ENCODE assay signal across 13 cellular contexts in genomic region chr12:9731797-9732196, GRCh38. TPM values are rescaled to one million over a fixed set of nuclear protein-coding genes. Genes with fewer than 3 reads are reported as not detected.
A peak's percentile ranks its signal among the peaks of the same experiment; 100 is the strongest.
DNase-seq lines count a peak whose midpoint lies in the region; ATAC-seq and TF ChIP-seq lines count a peak whose summit lies in the region.
"Had no signal": no experiment of that assay in that cellular context is flagged by ENCODE, and none has a peak within 500 bp of the region (broad histone marks: within the 10 kb centered on the region; RNA-seq: fewer than 3 reads in every experiment).

No MANE protein-coding gene starts in this region.

- peaks cover 0 to 5% (median 0%) of the 10 kb centered on the region in 11 donors for H3K9me3 Mint-ChIP-seq in naive thymus-derived CD4-positive, alpha-beta T cell
- H3K9me3 Mint-ChIP-seq: type B pancreatic cell had no signal

- POLR2A ChIA-PET in naive thymus-derived CD4-positive, alpha-beta T cell (lab: Charles Lee), result no interaction called here

- H3K4me1 Mint-ChIP-seq in naive thymus-derived CD4-positive, alpha-beta T cell, result peaks cover 7 to 55% (median 31%) of the 10 kb centered on the region in 7 donors

- ATAC-seq in GM18868 (IDR thresholded peaks at IDR 0.05; ENCODE audit: unreplicated experiment), result peak; percentile 54
- peak; percentile 35 for ATAC-seq in HG02938 (IDR thresholded peaks at IDR 0.05; ENCODE audit: unreplicated experiment)
- peak; percentile 63 for ATAC-seq in naive thymus-derived CD4-positive, alpha-beta T cell
- ATAC-seq in left lobe of liver, result no peak
- ATAC-seq in SK-N-SH treated with all-trans-retinoic acid at 6 μM for 48 hours, result no peak
- ATAC-seq: Right ventricle myocardium inferior had no signal

- peak overlapping the region in 1 of 10 donors; percentile 74 for H3K4me3 Mint-ChIP-seq in naive thymus-derived CD4-positive, alpha-beta T cell
- H3K4me3 Mint-ChIP-seq: type B pancreatic cell had no signal

- peaks cover 0 to 3% of the 10 kb centered on the region in 2 donors for H3K4me1 ChIP-seq in naive thymus-derived CD4-positive, alpha-beta T cell (ENCODE audit: control insufficient read depth in 2 of 2, insufficient read depth in 2 of 2, low read length in 2 of 2)

- intact Hi-C loops in naive thymus-derived CD4-positive, alpha-beta T cell (cut with micrococcal nuclease), result loop anchor here in 1 of 2 donors (2.0 kb wide), 1 partner anchor 21 kb away; no protein-coding TSS in a partner anchor

- H3K27me3 Mint-ChIP-seq in naive thymus-derived CD4-positive, alpha-beta T cell, result no peaks in the 10 kb centered on the region
- H3K27me3 Mint-ChIP-seq: type B pancreatic cell had no signal

- H3K36me3 Mint-ChIP-seq in naive thymus-derived CD4-positive, alpha-beta T cell, result peaks cover 0 to 16% (median 0%) of the 10 kb centered on the region in 5 donors
- H3K36me3 Mint-ChIP-seq: type B pancreatic cell had no signal

- CTCF ChIA-PET in naive thymus-derived CD4-positive, alpha-beta T cell (lab: Charles Lee), result interaction anchor here (1.2 kb wide), 1 partner anchor 24 kb away, joined by 5 read pairs; no protein-coding TSS in a partner anchor

- no peak overlapping the region for H3K4me3 ChIP-seq in naive thymus-derived CD4-positive, alpha-beta T cell (ENCODE audit: low read length)
- H3K4me3 ChIP-seq: adrenal gland, esophagus muscularis mucosa had no signal

- no peaks in the 10 kb centered on the region for H3K36me3 ChIP-seq in naive thymus-derived CD4-positive, alpha-beta T cell (ENCODE audit: control insufficient read depth in 2 of 3, insufficient read depth in 3 of 3, low read length in 3 of 3)
- H3K36me3 ChIP-seq: adrenal gland, esophagus muscularis mucosa had no signal

- H3K27ac ChIP-seq in naive thymus-derived CD4-positive, alpha-beta T cell (ENCODE audit: low read depth, low read length), result no peak overlapping the region
- H3K27ac ChIP-seq: esophagus muscularis mucosa had no signal

- DNase-seq in SIG-M5 treated with dmso at 0.1 percent for 504 hours (lab: John Stamatoyannopoulos, UW; ENCODE audit: unreplicated experiment) (peak; percentile 85), left lobe of liver (ENCODE audit: low spot score) (no peak), GOT3 (lab: John Stamatoyannopoulos, UW) (no peak)
- DNase-seq in naive thymus-derived CD4-positive, alpha-beta T cell, result no peak
- DNase-seq: adrenal gland had no signal

- no peaks in the 10 kb centered on the region for H3K9me3 ChIP-seq in naive thymus-derived CD4-positive, alpha-beta T cell (ENCODE audit: control insufficient read depth in 2 of 3, low read length in 3 of 3)
- H3K9me3 ChIP-seq: adrenal gland, esophagus muscularis mucosa had no signal

- H3K27ac Mint-ChIP-seq in naive thymus-derived CD4-positive, alpha-beta T cell, result peak overlapping the region in 3 of 9 donors; percentile 4 to 85 (median 41)
- H3K27ac Mint-ChIP-seq: type B pancreatic cell had no signal

- no peaks in the 10 kb centered on the region for H3K27me3 ChIP-seq in naive thymus-derived CD4-positive, alpha-beta T cell (ENCODE audit: control insufficient read depth in 2 of 2, insufficient read depth in 2 of 2, low read length in 2 of 2)
- H3K27me3 ChIP-seq: adrenal gland, esophagus muscularis mucosa had no signal

TF ChIP-seq in SK-N-SH treated with all-trans-retinoic acid at 6 μM for 48 hours, 23 proteins besides CTCF, POLR2A, EP300 and RAD21 (continues in another document):
- TF ChIP-seq ISL1 (CRISPR knock-in tag; IDR thresholded peaks at IDR 0.05) (no peak), OSR1 (CRISPR knock-in tag; IDR thresholded peaks at IDR 0.05) (no peak), BACH2 (CRISPR knock-in tag; IDR thresholded peaks at IDR 0.05; ENCODE audit: borderline replicate concordance) (no peak), ARNTL (CRISPR knock-in tag; IDR thresholded peaks at IDR 0.05; ENCODE audit: borderline replicate concordance, low read depth) (no peak), GLIS3 (CRISPR knock-in tag; IDR thresholded peaks at IDR 0.05) (no peak), PATZ1 (CRISPR knock-in tag; IDR thresholded peaks at IDR 0.05; ENCODE audit: borderline replicate concordance) (no peak), ZNF8 (CRISPR knock-in tag; IDR thresholded peaks at IDR 0.05) (no peak), POU6F1 (CRISPR knock-in tag; IDR thresholded peaks at IDR 0.05; ENCODE audit: borderline replicate concordance, low read depth) (no peak), CREB5 (CRISPR knock-in tag; IDR thresholded peaks at IDR 0.05; ENCODE audit: low read depth) (no peak), TOX (CRISPR knock-in tag; IDR thresholded peaks at IDR 0.05; ENCODE audit: borderline replicate concordance) (no peak), TCF4 (CRISPR knock-in tag; IDR thresholded peaks at IDR 0.05; ENCODE audit: borderline replicate concordance) (no peak), CSRNP3 (CRISPR knock-in tag; IDR thresholded peaks at IDR 0.05) (no peak), ESRRG (CRISPR knock-in tag; IDR thresholded peaks at IDR 0.05) (no peak), ZFP30 (CRISPR knock-in tag; IDR thresholded peaks at IDR 0.05) (no peak)

RNA-seq across cellular contexts. Expression of gene CLECL1, which starts 1.1 kb away (rescaled TPM):
- total RNA-seq in naive thymus-derived CD4-positive, alpha-beta T cell, result 1 to 10 TPM in 2 of 5 experiments, under 1 TPM in 1, not detected in 2; 0.43 to 6.1 (median 2.5) TPM
- polyA plus RNA-seq in naive thymus-derived CD4-positive, alpha-beta T cell, result under 1 TPM; 0.38 to 0.39 TPM
- total RNA-seq in left lobe of liver, result 0.38 TPM
- total RNA-seq: G401, MCF 10A had no signal

RNA-seq across cellular contexts. Expression of gene CD69, which starts 28.9 kb away (rescaled TPM):
- 100 to 1,000 TPM in 3 of 5 experiments, 10 to 100 TPM in 2; 25.8 to 588 (median 125) TPM for total RNA-seq in naive thymus-derived CD4-positive, alpha-beta T cell
- 100 to 1,000 TPM; 113 to 201 TPM for polyA plus RNA-seq in naive thymus-derived CD4-positive, alpha-beta T cell
- 0.53 TPM for total RNA-seq in left lobe of liver
- total RNA-seq: G401, MCF 10A had no signal

Comparison
In these comparisons a context has a peak if more than half of its experiments do, and no peak if none do; other contexts are left out.
1. ATAC-seq: peak in GM18868 (single experiment), HG02938 (single experiment) and naive thymus-derived CD4-positive, alpha-beta T cell (single experiment); none in left lobe of liver (single experiment) and SK-N-SH treated with all-trans-retinoic acid at 6 μM for 48 hours (single experiment).
2. RNA of gene CD69, which starts 28.9 kb away (total RNA-seq): 25.8 to 588 TPM in naive thymus-derived CD4-positive, alpha-beta T cell; 0.53 TPM in left lobe of liver (single experiment); every median in the first group is over 10 times any median in the second.